8 cellular contexts compared by ENCODE assay signal in genomic region chr22:18001040-18001893, GRCh38. TPM values are rescaled to one million over a fixed set of nuclear protein-coding genes. Genes with fewer than 3 reads are reported as not detected.
A peak's percentile ranks its signal among the peaks of the same experiment; 100 is the strongest.
DNase-seq lines count a peak whose midpoint lies in the region; ATAC-seq and TF ChIP-seq lines count a peak whose summit lies in the region.

No MANE protein-coding gene starts in this region.

- in situ Hi-C loops in Panc1 (cut with HindIII; ENCODE audit: low pct_unique_long_range_greater_than_20kb, low sequenced_read_pairs): no loop called here

- BruUV-seq in Panc1 (replicated peaks; lab: Mats Ljungman, UMichigan): no TSS peak

- DNase-seq in GM10266 (ENCODE audit: extremely low spot score) (peak; percentile 98), Karpas-422 (peak; percentile 98), Panc1 (ENCODE audit: low read depth, low spot score) (peak; percentile 81), activated T-helper 1 cell treated with Interleukin-2 at 50 U/mL for 16 hours (ENCODE audit: low read depth) (peak; percentile 37)
- peak; percentile 58 for DNase-seq in stimulated activated CD8-positive, alpha-beta memory T cell treated with anti-CD3 and anti-CD28 coated beads, Interleukin-4, amount 100 ng/mL, for 24 hours (ENCODE audit: low read depth)

- peaks cover 64% of the 10 kb centered on the region for H3K4me1 ChIP-seq in Karpas-422 (ENCODE audit: low read length)
- peaks cover 8% of the 10 kb centered on the region for H3K4me1 ChIP-seq in Panc1 (ENCODE audit: control insufficient read depth, insufficient read depth, low read length)
- H3K4me1 ChIP-seq in esophagus (ENCODE audit: control insufficient read depth in 2 of 2, insufficient read depth in 2 of 2, low read length in 1 of 2): no peaks in the 10 kb centered on the region
- H3K4me1 ChIP-seq in mononuclear cell (ENCODE audit: insufficient read depth, low read length): peaks cover 57% of the 10 kb centered on the region

- H4K20me1 ChIP-seq in Karpas-422 (ENCODE audit: insufficient read depth, low read depth, low read length): peaks cover 18% of the 10 kb centered on the region; the same call in 1 of the 2 replicates

- no peaks in the 10 kb centered on the region for H3K9me3 ChIP-seq in Karpas-422 (ENCODE audit: low read length)
- no peaks in the 10 kb centered on the region for H3K9me3 ChIP-seq in Panc1 (ENCODE audit: control insufficient read depth, insufficient read depth, low read depth, low read length)
- H3K9me3 ChIP-seq in esophagus (ENCODE audit: control insufficient read depth in 2 of 2, insufficient read depth in 1 of 2, low read depth in 1 of 2, low read length in 1 of 2): no peaks in the 10 kb centered on the region
- H3K9me3 ChIP-seq in mononuclear cell (ENCODE audit: low read depth, low read length): no peaks in the 10 kb centered on the region

- H2AFZ ChIP-seq in Karpas-422 (ENCODE audit: low read length): no peak overlapping the region

- WGBS in esophagus, 2 donors: 0% methylated on average over 72 to 96 of the region's 96 CpGs

- H3K4me3 ChIP-seq in Karpas-422 (ENCODE audit: low read length) (peak overlapping the region; percentile 94), Panc1 (ENCODE audit: low read depth in 2 of 2, low read length in 2 of 2) (peak overlapping the region; percentile 64 to 69), esophagus (ENCODE audit: low read depth in 1 of 2, low read length in 2 of 2) (peak overlapping the region; percentile 61 to 82), mononuclear cell (ENCODE audit: low read length) (peak overlapping the region; percentile 59)

- H3K4me2 ChIP-seq in Karpas-422 (ENCODE audit: low read depth, low read length, poor library complexity, severe bottlenecking): peak overlapping the region; percentile 92

- POLR2A ChIA-PET in Panc1 (lab: Charles Lee): interaction anchor here (0.6 kb wide), 1 partner anchor 140 kb away, joined by 3 read pairs; no protein-coding TSS in a partner anchor

- H3K27ac ChIP-seq in Karpas-422 (ENCODE audit: low read length) (peak overlapping the region; percentile 94), Panc1 (ENCODE audit: low read length) (peak overlapping the region; percentile 86), esophagus (ENCODE audit: low read depth in 2 of 2, low read length in 1 of 2) (peak overlapping the region; percentile 91 to 93)

- H3K27me3 ChIP-seq in Karpas-422 (ENCODE audit: low read length) (no peaks in the 10 kb centered on the region), Panc1 (ENCODE audit: control insufficient read depth, insufficient read depth, low read length) (no peaks in the 10 kb centered on the region), esophagus (ENCODE audit: control insufficient read depth in 1 of 2, insufficient read depth in 2 of 2, low read length in 2 of 2) (no peaks in the 10 kb centered on the region), mononuclear cell (ENCODE audit: insufficient read depth, low read length) (peaks cover 3% of the 10 kb centered on the region)

- H3K79me2 ChIP-seq in Karpas-422 (ENCODE audit: low read length): peaks cover 61% of the 10 kb centered on the region

- peak; percentile 70 for TF ChIP-seq CTCF in GM10266 (IDR thresholded peaks at IDR 0.05; ENCODE audit: control insufficient read depth, insufficient read depth, low read depth, missing control alignments)
- peak; percentile 77 for TF ChIP-seq CTCF in Panc1 (IDR thresholded peaks at IDR 0.05)

- intact Hi-C loops in Panc1 (cut with micrococcal nuclease; ENCODE audit: unreplicated experiment): no loop called here

- H3K9me2 ChIP-seq in Karpas-422 (replicated peaks; ENCODE audit: insufficient read depth, low read length): no peaks in the 10 kb centered on the region

- H3K36me3 ChIP-seq in Karpas-422 (ENCODE audit: insufficient read depth, low read length): peaks cover 12% of the 10 kb centered on the region
- no peaks in the 10 kb centered on the region; the same call in 1 of the 2 replicates for H3K36me3 ChIP-seq in Panc1 (ENCODE audit: control insufficient read depth, insufficient read depth, low read length)
- no peaks in the 10 kb centered on the region for H3K36me3 ChIP-seq in esophagus (ENCODE audit: control insufficient read depth in 2 of 2, insufficient read depth in 2 of 2, low read length in 1 of 2)

- peak; percentile 96 for ATAC-seq in Panc1
- ATAC-seq in GM19467 (IDR thresholded peaks at IDR 0.05; ENCODE audit: unreplicated experiment): no peak

- H3K9ac ChIP-seq in Karpas-422 (ENCODE audit: low read length): peak overlapping the region; percentile 92

- CTCF ChIA-PET in Panc1 (lab: Charles Lee): no interaction called here

RNA-seq across cellular contexts. Expression of gene MICAL3, which starts 23.1 kb away (rescaled TPM):
- total RNA-seq in Karpas-422 (2014; rRNA removed; shearing (Covaris generic); ENCODE audit: low replicate concordance): 54.9 and 64.1 TPM in 2 replicates
- 47.1 TPM for total RNA-seq in Panc1 (2021; ENCODE audit: unreplicated experiment)
- polyA plus RNA-seq in Panc1 (2012; ENCODE audit: insufficient read length): 26.1 TPM
- polyA plus RNA-seq in esophagus: 10 to 100 TPM in 1 of 2 donors, 1 to 10 TPM in 1; 6.2 to 13.3 TPM
- total RNA-seq in mononuclear cell: 11.0 TPM

Comparison
In these comparisons a context has a peak if more than half of its experiments do, and no peak if none do; other contexts are left out.
1. DNase-seq: peak in every context shown above with its lines; median percentile 98 in GM10266; 98 in Karpas-422; 81 in Panc1; 58 in stimulated activated CD8-positive, alpha-beta memory T cell treated with anti-CD3 and anti-CD28 coated beads, Interleukin-4, amount 100 ng/mL, for 24 hours; 37 in activated T-helper 1 cell treated with Interleukin-2 at 50 U/mL for 16 hours.